ENCODE assay signal across 11 cellular contexts in the genomic region with DNA sequence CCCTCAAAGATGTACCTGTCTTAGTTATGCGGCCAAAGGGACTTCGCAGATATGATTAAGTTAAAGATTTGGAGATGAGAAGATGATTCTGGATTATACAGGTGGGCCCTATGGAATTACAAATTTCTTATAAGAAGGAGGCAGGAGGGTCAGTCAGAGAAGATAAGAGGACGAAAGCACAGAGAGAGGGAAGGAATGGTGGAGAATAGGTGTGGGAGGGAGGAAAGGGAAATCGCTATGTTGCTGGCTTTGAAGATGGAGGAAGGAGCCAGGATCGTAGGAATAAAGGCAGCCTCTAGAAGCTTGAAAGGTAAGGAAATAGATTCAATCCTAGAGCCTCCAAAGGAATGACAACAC. TPM values are rescaled to one million over a fixed set of nuclear protein-coding genes. Genes with fewer than 3 reads are reported as not detected.
DNase-seq lines count a peak whose midpoint lies in the region; ATAC-seq and TF ChIP-seq lines count a peak whose summit lies in the region.
"Had no signal": no experiment of that assay in that cellular context is flagged by ENCODE, and none has a peak within 500 bp of the region (broad histone marks: within the 10 kb centered on the region; RNA-seq: fewer than 3 reads in every experiment).

No MANE protein-coding gene starts in this region.

- peak overlapping the region; percentile 98 to 100 (median 100) for H3K27ac Mint-ChIP-seq in naive thymus-derived CD8-positive, alpha-beta T cell

- no peaks in the 10 kb centered on the region; the same call in 1 of the 2 replicates for H3K9me3 ChIP-seq in AG04450 (ENCODE audit: control insufficient read depth, insufficient read depth, low read length)
- H3K9me3 ChIP-seq in IMR-90 (ENCODE audit: control insufficient read depth, insufficient read depth, low read length): no peaks in the 10 kb centered on the region

- no peak overlapping the region for H2BK20ac ChIP-seq in IMR-90 (ENCODE audit: low read depth, low read length)

- no peaks in the 10 kb centered on the region for H3K27me3 Mint-ChIP-seq in naive thymus-derived CD8-positive, alpha-beta T cell

- dilution Hi-C loops in IMR-90 (cut with HindIII; ENCODE audit: low sequenced_read_pairs, unreplicated experiment): no loop called here

- H3K9me1 ChIP-seq in IMR-90 (ENCODE audit: insufficient read depth, low read length): peaks cover 5% of the 10 kb centered on the region

- H4K20me1 ChIP-seq in IMR-90 (ENCODE audit: insufficient read depth, low read length): peaks cover 27% of the 10 kb centered on the region

- no peaks in the 10 kb centered on the region for H3K27me3 ChIP-seq in AG04450 (ENCODE audit: control insufficient read depth, insufficient read depth, low read length)
- no peaks in the 10 kb centered on the region for H3K27me3 ChIP-seq in IMR-90 (ENCODE audit: control insufficient read depth, insufficient read depth, low read length)

- H2AK9ac ChIP-seq in IMR-90 (replicated peaks; ENCODE audit: low read depth, low read length, poor library complexity): no peak overlapping the region

- no peak overlapping the region for H2BK120ac ChIP-seq in IMR-90 (ENCODE audit: low read depth, low read length)

- intact Hi-C loops in IMR-90 (cut with micrococcal nuclease): loop anchor here (2.0 kb wide), 1 partner anchor 290 kb away; the partner anchor contains the start of gene RWDD1

- peak overlapping the region; percentile 64 for H3K4me3 ChIP-seq in AG04450 (ENCODE audit: low read depth, low read length)
- no peak overlapping the region for H3K4me3 ChIP-seq in IMR-90 (ENCODE audit: insufficient read depth, low read depth, low read length)

- no peak overlapping the region for H3K56ac ChIP-seq in IMR-90 (ENCODE audit: extremely low read depth, insufficient read depth, low read length)

- in situ Hi-C loops in IMR-90 (cut with MboI; ENCODE audit: low sequenced_read_pairs): loop anchor here (25.0 kb wide), 1 partner anchor 156 kb away; no protein-coding TSS in a partner anchor

- no peak overlapping the region for H3K14ac ChIP-seq in IMR-90 (replicated peaks; ENCODE audit: low read depth, low read length)

- peak overlapping the region; percentile 89 to 100 (median 97) for H3K4me3 Mint-ChIP-seq in naive thymus-derived CD8-positive, alpha-beta T cell

- H3K4me1 Mint-ChIP-seq in naive thymus-derived CD8-positive, alpha-beta T cell: peaks cover 22 to 60% (median 51%) of the 10 kb centered on the region in 4 donors

- CTCF ChIA-PET in AG04450 (lab: Charles Lee): interaction anchor here (0.6 to 5.4 kb wide), 7 partner anchors 12 to 279 kb away, joined by 3 to 66 read pairs (median 6); no protein-coding TSS in a partner anchor
- CTCF ChIA-PET in IMR-90 (lab: Yijun Ruan, JAX): interaction anchor here (3.5 kb wide), 2 partner anchors 12 to 280 kb away, joined by 9 to 20 read pairs; no protein-coding TSS in a partner anchor

- POLR2A ChIA-PET in AG04450 (lab: Yijun Ruan, JAX): interaction anchor here (0.8 to 1.6 kb wide), 2 partner anchors 72 to 284 kb away, joined by 3 to 4 read pairs; no protein-coding TSS in a partner anchor
- POLR2A ChIA-PET in IMR-90 (lab: Charles Lee; ENCODE audit: unreplicated experiment): no interaction called here
- POLR2A ChIA-PET in naive thymus-derived CD8-positive, alpha-beta T cell (lab: Charles Lee): interaction anchor here (2.8 to 5.2 kb wide), 4 partner anchors 13 to 290 kb away, joined by 24 to 70 read pairs (median 45); partner anchors contain the start of genes NT5DC1, RWDD1 and TSPYL4

- ATAC-seq in IMR-90 (ENCODE audit: low read depth) (no peak), HG02884 (IDR thresholded peaks at IDR 0.05; ENCODE audit: unreplicated experiment) (no peak), HG02981 (IDR thresholded peaks at IDR 0.05; ENCODE audit: unreplicated experiment) (no peak)
- ATAC-seq in naive thymus-derived CD8-positive, alpha-beta T cell: no peak

- TF ChIP-seq CTCF in AG04450 (IDR thresholded peaks at IDR 0.05; ENCODE audit: low read depth, low read length): no peak
- no peak for TF ChIP-seq CTCF in IMR-90 (conservative IDR thresholded peaks at IDR 0.05; ENCODE audit: low read depth, low read length)

- WGBS in IMR-90 (ENCODE audit: extremely low coverage in 2 of 2, insufficient read length in 1 of 2), 2 experiments: 92% methylated on average over 2 of the region's 5 CpGs; no CpG with 5 or more reads in 1 of the 2 experiments

- TF ChIP-seq POLR2A in IMR-90 (IDR thresholded peaks at IDR 0.05; ENCODE audit: low read depth, low read length): no peak

- no peak overlapping the region for H3K4ac ChIP-seq in IMR-90 (ENCODE audit: low read depth, low read length)

- no peak overlapping the region for H4K91ac ChIP-seq in IMR-90 (ENCODE audit: insufficient read depth, low read depth, low read length)

- no peaks in the 10 kb centered on the region for H3K9me3 Mint-ChIP-seq in naive thymus-derived CD8-positive, alpha-beta T cell

- H2AK5ac ChIP-seq in IMR-90 (ENCODE audit: low read depth, low read length): no peak overlapping the region

- H3K4me1 ChIP-seq in IMR-90 (ENCODE audit: control insufficient read depth, insufficient read depth, low read length): peaks cover 6% of the 10 kb centered on the region

- no peak overlapping the region for H3K9ac ChIP-seq in IMR-90 (ENCODE audit: low read depth, low read length)

- H2BK15ac ChIP-seq in IMR-90 (ENCODE audit: low read depth, low read length): no peak overlapping the region

- no TSS peak for BruUV-seq in IMR-90 (replicated peaks; lab: Mats Ljungman, UMichigan)

- peaks cover 0 to 32% of the 10 kb centered on the region in 2 experiments; a peak in 3 of 4 replicates for H3K79me1 ChIP-seq in IMR-90 (ENCODE audit: low read depth in 1 of 2, low read length in 2 of 2)

- H3K36me3 Mint-ChIP-seq in naive thymus-derived CD8-positive, alpha-beta T cell: peaks cover 12 to 31% (median 26%) of the 10 kb centered on the region in 3 donors

- TF ChIP-seq RAD21 in IMR-90 (IDR thresholded peaks at IDR 0.05; ENCODE audit: low read length): no peak

- DNase-seq in AG04450 (ENCODE audit: low read depth, low spot score): no peak
- DNase-seq in IMR-90: no peak
- DNase-seq in caudate nucleus (lab: John Stamatoyannopoulos, UW): no peak
- no peak for DNase-seq in naive thymus-derived CD8-positive, alpha-beta T cell
- no peak for DNase-seq in effector CD8-positive, alpha-beta T cell (lab: John Stamatoyannopoulos, UW)
- no peak for DNase-seq in HuH-7 (ENCODE audit: low spot score)
- DNase-seq: NCI-H2081 treated with DMSO at 0.1 percent for 48 hours, trophoblast cell had no signal

- H3K27ac ChIP-seq in AG04450 (ENCODE audit: low read depth, low read length) (no peak overlapping the region), IMR-90 (ENCODE audit: insufficient read depth, low read length) (no peak overlapping the region), caudate nucleus (ENCODE audit: low read depth, low read length) (peak overlapping the region; percentile 8)
- H3K27ac ChIP-seq: SK-N-MC had no signal

- H3K36me3 ChIP-seq in IMR-90 (ENCODE audit: control insufficient read depth, insufficient read depth, low read length): 0 out of 2 replicates have a peak, but pooled peaks cover 6% of the 10 kb centered on the region

- no peak overlapping the region for H2AFZ ChIP-seq in IMR-90 (replicated peaks; ENCODE audit: low read length, poor library complexity)

- H2BK5ac ChIP-seq in IMR-90 (ENCODE audit: low read depth, low read length, poor library complexity, severe bottlenecking): no peak overlapping the region

- H3K18ac ChIP-seq in IMR-90 (ENCODE audit: low read depth, low read length): no peak overlapping the region

- H4K8ac ChIP-seq in IMR-90 (ENCODE audit: low read depth in 2 of 2, low read length in 2 of 2): peak overlapping the region; percentile 73 to 98; a peak in 3 of 4 replicates

- H3K23ac ChIP-seq in IMR-90 (ENCODE audit: low read depth, low read length): no peak overlapping the region

- H4K5ac ChIP-seq in IMR-90 (ENCODE audit: low read depth, low read length): peak overlapping the region; percentile 52; the same call in 1 of the 2 replicates

- 0 out of 2 replicates have a peak overlapping the region, but pooled peaks have one; percentile 93 for H3K4me2 ChIP-seq in IMR-90 (ENCODE audit: low read depth, low read length)

TF ChIP-seq in IMR-90, 13 proteins besides CTCF, POLR2A, EP300 and RAD21:
- no peak for TF ChIP-seq NFE2L2 (IDR thresholded peaks at IDR 0.05; ENCODE audit: low read depth, low read length)
- TF ChIP-seq RFX5 (IDR thresholded peaks at IDR 0.05; ENCODE audit: low read depth, low read length): no peak
- no peak for TF ChIP-seq MXI1 (IDR thresholded peaks at IDR 0.05; ENCODE audit: borderline replicate concordance, low read depth, low read length)
- TF ChIP-seq ELK1 (IDR thresholded peaks at IDR 0.05; ENCODE audit: borderline replicate concordance, low read depth, low read length): no peak
- no peak for TF ChIP-seq RCOR1 (IDR thresholded peaks at IDR 0.05; ENCODE audit: insufficient replicate concordance, low read length)
- no peak for TF ChIP-seq BHLHE40 (IDR thresholded peaks at IDR 0.05; ENCODE audit: low read depth, low read length)
TF ChIP-seq in IMR-90: peak in this region for 0.

RNA-seq across cellular contexts. Expression of gene TSPYL1, which starts 1.2 kb away (rescaled TPM):
- polyA plus RNA-seq in AG04450 (2011; rRNA removed) (65.9 and 71.9 TPM in 2 replicates), IMR-90 (2012; rRNA removed) (30.1 and 32.4 TPM in 2 replicates)
- polyA minus RNA-seq in AG04450 (2011; rRNA and poly(A)+ RNA removed): 100 and 123 TPM in 2 replicates
- total RNA-seq in IMR-90 (2012; rRNA removed): 111 and 121 TPM in 2 replicates
- 19.1 and 19.2 TPM in 2 replicates for polyA plus RNA-seq in IMR-90 (2012; cell fraction: cytosol; rRNA removed)
- polyA plus RNA-seq in IMR-90 (2012; cell fraction: nucleus; rRNA removed; ENCODE audit: low replicate concordance): 7.1 and 14.7 TPM in 2 replicates
- 100 to 1,000 TPM; 104 to 106 TPM for total RNA-seq in naive thymus-derived CD8-positive, alpha-beta T cell
- 10 to 100 TPM; 28.2 to 49.1 (median 36.7) TPM for polyA plus RNA-seq in naive thymus-derived CD8-positive, alpha-beta T cell

RNA-seq across cellular contexts. Expression of gene TSPYL4, which starts 27.1 kb away (rescaled TPM):
- 22.0 and 25.1 TPM in 2 replicates for polyA plus RNA-seq in AG04450 (2011; rRNA removed)
- polyA minus RNA-seq in AG04450 (2011; rRNA and poly(A)+ RNA removed): 22.9 and 25.9 TPM in 2 replicates
- 22.0 and 23.1 TPM in 2 replicates for total RNA-seq in IMR-90 (2012; rRNA removed)
- 29.0 and 29.9 TPM in 2 replicates for polyA plus RNA-seq in IMR-90 (2012; rRNA removed)
- 11.5 and 20.0 TPM in 2 replicates for polyA plus RNA-seq in IMR-90 (2012; cell fraction: cytosol; rRNA removed)
- polyA plus RNA-seq in IMR-90 (2012; cell fraction: nucleus; rRNA removed; ENCODE audit: low replicate concordance): 21.8 and 63.1 TPM in 2 replicates
- total RNA-seq in naive thymus-derived CD8-positive, alpha-beta T cell: 10 to 100 TPM; 23.1 to 24.7 TPM
- polyA plus RNA-seq in naive thymus-derived CD8-positive, alpha-beta T cell: 10 to 100 TPM; 12.5 to 19.4 (median 12.7) TPM
